Comparison of ENCODE assay signal across 14 cellular contexts in the genomic region with DNA sequence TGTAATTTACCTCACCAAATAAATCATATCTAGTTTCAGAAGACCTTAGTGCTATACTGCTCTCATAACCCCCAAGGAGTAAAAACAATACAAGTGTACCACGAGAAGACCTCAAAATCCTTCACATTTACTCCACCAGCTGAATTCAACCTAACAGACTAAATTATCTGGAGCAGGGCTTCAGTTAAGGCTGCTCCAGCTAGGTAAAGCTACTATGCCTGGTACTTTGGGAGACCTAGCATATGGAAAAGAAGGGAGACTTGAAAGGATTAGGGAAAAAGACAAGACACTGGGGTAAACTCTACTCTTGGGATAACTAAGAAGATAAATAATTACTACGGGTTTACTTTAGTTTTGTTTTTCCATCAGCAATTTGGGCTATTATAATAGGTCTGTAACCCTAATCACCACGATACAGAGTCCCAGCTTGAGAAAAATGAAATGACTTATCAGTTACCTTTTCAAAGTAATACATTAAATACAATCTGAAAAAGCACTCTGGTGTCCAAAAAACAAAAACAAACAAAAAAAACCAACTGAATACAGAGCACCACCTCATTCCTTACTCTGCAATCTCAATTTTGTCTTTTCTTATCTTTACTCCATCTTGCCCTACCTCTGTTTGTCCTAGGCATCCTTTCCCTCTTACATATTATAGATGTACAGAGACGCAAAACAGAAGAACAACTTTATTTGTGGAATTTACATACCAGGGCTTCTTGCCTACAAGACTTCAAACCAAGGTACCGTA. TPM values are rescaled to one million over a fixed set of nuclear protein-coding genes. Genes with fewer than 3 reads are reported as not detected.
DNase-seq lines count a peak whose midpoint lies in the region; ATAC-seq and TF ChIP-seq lines count a peak whose summit lies in the region.
"Had no signal": no experiment of that assay in that cellular context is flagged by ENCODE, and none has a peak within 500 bp of the region (broad histone marks: within the 10 kb centered on the region; RNA-seq: fewer than 3 reads in every experiment).

No MANE protein-coding gene starts in this region.

- H3K4me3 Mint-ChIP-seq in activated T-helper 1 cell treated with anti-CD3 and anti-CD28 coated beads, Interleukin-12 subunit alpha, Interleukin-12 subunit beta, Interleukin-2, Interleukin-4 antibody, amounts not matched to agents 30 ng/mL and 10 ng/mL and 1 ng/mL, durations not matched to agents 14 hours and 24 hours and 36 hours, result peak overlapping the region; percentile 82
- H3K4me3 Mint-ChIP-seq in natural killer cell treated with Interleukin-12 subunit alpha and Interleukin-12 subunit beta and Interleukin-15 and Interleukin-18, amount 100 ng/mL, for 72 hours, result peak overlapping the region; percentile 77
- H3K4me3 Mint-ChIP-seq in CD14-positive monocyte, result peak overlapping the region in 1 of 2 donors; percentile 86

- no peaks in the 10 kb centered on the region for H3K36me3 ChIP-seq in HAP-1 (replicated peaks)
- H3K36me3 ChIP-seq: gastrocnemius medialis, tibial nerve had no signal

- H3K4me1 ChIP-seq in HAP-1, result peaks cover 3% of the 10 kb centered on the region; the same call in 1 of the 2 replicates
- H3K4me1 ChIP-seq: gastrocnemius medialis had no signal

- H3K27ac Mint-ChIP-seq in activated T-helper 1 cell treated with anti-CD3 and anti-CD28 coated beads, Interleukin-12 subunit alpha, Interleukin-12 subunit beta, Interleukin-2, Interleukin-4 antibody, amounts not matched to agents 30 ng/mL and 10 ng/mL and 1 ng/mL, durations not matched to agents 14 hours and 24 hours and 36 hours, result no peak overlapping the region
- peak overlapping the region; percentile 23 to 73 for H3K27ac Mint-ChIP-seq in natural killer cell treated with Interleukin-12 subunit alpha and Interleukin-12 subunit beta and Interleukin-15 and Interleukin-18, amount 100 ng/mL, for 72 hours
- H3K27ac Mint-ChIP-seq in CD14-positive monocyte, result no peak overlapping the region

- no peak for TF ChIP-seq CTCF in CD14-positive monocyte (IDR thresholded peaks at IDR 0.05)

- peak; percentile 21 for DNase-seq in NCI-H2171 treated with DMSO at 0.1 percent for 48 hours (lab: John Stamatoyannopoulos, UW)
- no peak for DNase-seq in NCI-H2171 (lab: John Stamatoyannopoulos, UW)
- DNase-seq in HAP-1 (ENCODE audit: low spot score in 2 of 2), result no peak
- DNase-seq in activated T-helper 1 cell treated with anti-CD3 and anti-CD28 coated beads, Interleukin-12 subunit alpha, Interleukin-12 subunit beta, Interleukin-2, Interleukin-4 antibody, amounts not matched to agents 30 ng/mL and 10 ng/mL and 1 ng/mL, durations not matched to agents 14 hours and 24 hours and 36 hours (ENCODE audit: low spot score), result no peak
- no peak for DNase-seq in natural killer cell treated with Interleukin-12 subunit alpha and Interleukin-12 subunit beta and Interleukin-15 and Interleukin-18, amount 100 ng/mL, for 72 hours (ENCODE audit: low spot score)
- DNase-seq in CD14-positive monocyte (ENCODE audit: low spot score), result no peak
- DNase-seq in caudate nucleus (lab: John Stamatoyannopoulos, UW), result no peak
- DNase-seq: dermis blood vessel endothelial cell, gastrocnemius medialis had no signal

- H3K27ac ChIP-seq in caudate nucleus (ENCODE audit: low read depth, low read length), result no peak overlapping the region
- H3K27ac ChIP-seq: A549, gastrocnemius medialis, skin epidermis, tibial nerve had no signal

- H3K9me3 Mint-ChIP-seq in activated T-helper 1 cell treated with anti-CD3 and anti-CD28 coated beads, Interleukin-12 subunit alpha, Interleukin-12 subunit beta, Interleukin-2, Interleukin-4 antibody, amounts not matched to agents 30 ng/mL and 10 ng/mL and 1 ng/mL, durations not matched to agents 14 hours and 24 hours and 36 hours, result no peaks in the 10 kb centered on the region
- H3K9me3 Mint-ChIP-seq in natural killer cell treated with Interleukin-12 subunit alpha and Interleukin-12 subunit beta and Interleukin-15 and Interleukin-18, amount 100 ng/mL, for 72 hours, result no peaks in the 10 kb centered on the region
- H3K9me3 Mint-ChIP-seq in CD14-positive monocyte, result peaks cover 6 to 18% (median 10%) of the 10 kb centered on the region in 7 donors

- H3K4me1 Mint-ChIP-seq in activated T-helper 1 cell treated with anti-CD3 and anti-CD28 coated beads, Interleukin-12 subunit alpha, Interleukin-12 subunit beta, Interleukin-2, Interleukin-4 antibody, amounts not matched to agents 30 ng/mL and 10 ng/mL and 1 ng/mL, durations not matched to agents 14 hours and 24 hours and 36 hours (ENCODE audit: low read depth), result peaks cover 13% of the 10 kb centered on the region
- H3K4me1 Mint-ChIP-seq in natural killer cell treated with Interleukin-12 subunit alpha and Interleukin-12 subunit beta and Interleukin-15 and Interleukin-18, amount 100 ng/mL, for 72 hours (ENCODE audit: low read depth in 2 of 2), result peaks cover 6 to 15% of the 10 kb centered on the region in 2 donors
- H3K4me1 Mint-ChIP-seq in CD14-positive monocyte, result peaks cover 13% of the 10 kb centered on the region

- H3K9me3 ChIP-seq in HAP-1, result no peaks in the 10 kb centered on the region
- H3K9me3 ChIP-seq: A549, gastrocnemius medialis, tibial nerve had no signal

- in situ Hi-C loops in HAP-1 (cut with MboI; ENCODE audit: low sequenced_read_pairs), result no loop called here

- H3K27me3 ChIP-seq in HAP-1 (ENCODE audit: low read depth), result no peaks in the 10 kb centered on the region
- H3K27me3 ChIP-seq: tibial nerve had no signal

- no peaks in the 10 kb centered on the region for H3K36me3 Mint-ChIP-seq in activated T-helper 1 cell treated with anti-CD3 and anti-CD28 coated beads, Interleukin-12 subunit alpha, Interleukin-12 subunit beta, Interleukin-2, Interleukin-4 antibody, amounts not matched to agents 30 ng/mL and 10 ng/mL and 1 ng/mL, durations not matched to agents 14 hours and 24 hours and 36 hours (ENCODE audit: low read depth)
- peaks cover 17% of the 10 kb centered on the region for H3K36me3 Mint-ChIP-seq in natural killer cell treated with Interleukin-12 subunit alpha and Interleukin-12 subunit beta and Interleukin-15 and Interleukin-18, amount 100 ng/mL, for 72 hours
- no peaks in the 10 kb centered on the region for H3K36me3 Mint-ChIP-seq in CD14-positive monocyte

- peaks cover 25% of the 10 kb centered on the region for H3K27me3 Mint-ChIP-seq in activated T-helper 1 cell treated with anti-CD3 and anti-CD28 coated beads, Interleukin-12 subunit alpha, Interleukin-12 subunit beta, Interleukin-2, Interleukin-4 antibody, amounts not matched to agents 30 ng/mL and 10 ng/mL and 1 ng/mL, durations not matched to agents 14 hours and 24 hours and 36 hours (ENCODE audit: insufficient read depth)
- peaks cover 17 to 39% of the 10 kb centered on the region in 2 donors for H3K27me3 Mint-ChIP-seq in natural killer cell treated with Interleukin-12 subunit alpha and Interleukin-12 subunit beta and Interleukin-15 and Interleukin-18, amount 100 ng/mL, for 72 hours
- H3K27me3 Mint-ChIP-seq in CD14-positive monocyte (ENCODE audit: low read depth in 3 of 3), result peaks cover 39 to 60% (median 52%) of the 10 kb centered on the region in 3 donors

- intact Hi-C loops in activated T-helper 1 cell treated with anti-CD3 and anti-CD28 coated beads, Interleukin-12 subunit alpha, Interleukin-12 subunit beta, Interleukin-2, Interleukin-4 antibody, amounts not matched to agents 30 ng/mL and 10 ng/mL and 1 ng/mL, durations not matched to agents 14 hours and 24 hours and 36 hours (cut with micrococcal nuclease), result loop anchor here (10.0 kb wide), 1 partner anchor 296 kb away; no protein-coding TSS in a partner anchor
- intact Hi-C loops in CD14-positive monocyte (cut with micrococcal nuclease), result no loop called here

- no peak for ATAC-seq in natural killer cell treated with Interleukin-12 subunit alpha and Interleukin-12 subunit beta and Interleukin-15 and Interleukin-18, amount 100 ng/mL, for 72 hours
- no peak for ATAC-seq in GM21447 (IDR thresholded peaks at IDR 0.05; ENCODE audit: unreplicated experiment)
- ATAC-seq: A549, gastrocnemius medialis, HCT116 had no signal

- peak overlapping the region; percentile 68 for H3K4me3 ChIP-seq in HAP-1
- H3K4me3 ChIP-seq: A549, gastrocnemius medialis had no signal

RNA-seq across cellular contexts. Expression of gene EML5, which starts 2.1 kb away (rescaled TPM):
- 1.5 and 1.7 TPM in 2 replicates for total RNA-seq in activated T-helper 1 cell treated with anti-CD3 and anti-CD28 coated beads, Interleukin-12 subunit alpha, Interleukin-12 subunit beta, Interleukin-2, Interleukin-4 antibody, amounts not matched to agents 30 ng/mL and 10 ng/mL and 1 ng/mL, durations not matched to agents 14 hours and 24 hours and 36 hours
- total RNA-seq in natural killer cell treated with Interleukin-12 subunit alpha and Interleukin-12 subunit beta and Interleukin-15 and Interleukin-18, amount 100 ng/mL, for 72 hours, result 10 to 100 TPM in 1 of 2 donors, 1 to 10 TPM in 1; 4.0 to 12.3 TPM
- polyA plus RNA-seq in CD14-positive monocyte, result not detected

RNA-seq across cellular contexts. Expression of gene TTC8, which starts 33.8 kb away (rescaled TPM):
- total RNA-seq in activated T-helper 1 cell treated with anti-CD3 and anti-CD28 coated beads, Interleukin-12 subunit alpha, Interleukin-12 subunit beta, Interleukin-2, Interleukin-4 antibody, amounts not matched to agents 30 ng/mL and 10 ng/mL and 1 ng/mL, durations not matched to agents 14 hours and 24 hours and 36 hours, result 3.5 and 4.6 TPM in 2 replicates
- total RNA-seq in natural killer cell treated with Interleukin-12 subunit alpha and Interleukin-12 subunit beta and Interleukin-15 and Interleukin-18, amount 100 ng/mL, for 72 hours, result 1 to 10 TPM; 1.9 to 4.2 TPM
- polyA plus RNA-seq in CD14-positive monocyte, result 1 to 10 TPM; 2.3 to 3.7 TPM

Comparison
In these comparisons a context has a peak if more than half of its experiments do, and no peak if none do; other contexts are left out.
1. H3K27ac Mint-ChIP-seq: peak in natural killer cell treated with Interleukin-12 subunit alpha and Interleukin-12 subunit beta and Interleukin-15 and Interleukin-18, amount 100 ng/mL, for 72 hours (2 of 2); none in activated T-helper 1 cell treated with anti-CD3 and anti-CD28 coated beads, Interleukin-12 subunit alpha, Interleukin-12 subunit beta, Interleukin-2, Interleukin-4 antibody, amounts not matched to agents 30 ng/mL and 10 ng/mL and 1 ng/mL, durations not matched to agents 14 hours and 24 hours and 36 hours (single experiment) and CD14-positive monocyte (0 of 7).